34 cellular contexts compared by ENCODE assay signal in genomic region chr3:64651286-64651685, GRCh38. TPM values are rescaled to one million over a fixed set of nuclear protein-coding genes. Genes with fewer than 3 reads are reported as not detected.
DNase-seq lines count a peak whose midpoint lies in the region; ATAC-seq and TF ChIP-seq lines count a peak whose summit lies in the region.
"Had no signal": no experiment of that assay in that cellular context is flagged by ENCODE, and none has a peak within 500 bp of the region (broad histone marks: within the 10 kb centered on the region; RNA-seq: fewer than 3 reads in every experiment).

No MANE protein-coding gene starts in this region.

- peaks cover 19% of the 10 kb centered on the region for H3K4me1 Mint-ChIP-seq in neural progenitor cell
- H3K4me1 Mint-ChIP-seq: central memory CD8-positive, alpha-beta T cell; immature natural killer cell; naive thymus-derived CD8-positive, alpha-beta T cell; stimulated activated memory B cell treated with anti-CD40 and anti-IgM and Interleukin-4, amounts not matched to agents 10 μg/mL and 1 μg/mL and 100 μg/mL, for 72 hours; T-helper 17 cell had no signal

- H3K27ac Mint-ChIP-seq in neural progenitor cell, result no peak overlapping the region
- H3K27ac Mint-ChIP-seq: activated CD8-positive, alpha-beta T cell treated with anti-CD3 and anti-CD28 coated beads for 36 hours; activated naive CD8-positive, alpha-beta T cell; activated T-helper 2 cell treated with anti-CD3 and anti-CD28 coated beads, Interferon-gamma antibody, Interleukin-2, Interleukin-4, amounts not matched to agents 10 μg/mL and 5 μg/mL and 100 μg/mL, durations not matched to agents 14 hours and 24 hours and 36 hours; immature natural killer cell; mesothelial cell of epicardium; naive thymus-derived CD8-positive, alpha-beta T cell; stimulated activated memory B cell treated with anti-CD40 and anti-IgM and Interleukin-4, amounts not matched to agents 10 μg/mL and 1 μg/mL and 100 μg/mL, for 72 hours; T-helper 17 cell had no signal

- H3F3A ChIP-seq in GM23248 (ENCODE audit: insufficient read depth), result peaks cover 27% of the 10 kb centered on the region
- peaks cover 22% of the 10 kb centered on the region for H3F3A ChIP-seq in neural progenitor cell (ENCODE audit: low read depth)

- 92 to 96% methylated on average over 3 of the region's 3 CpGs for WGBS in GM23248 (ENCODE audit: low coverage in 1 of 2, low lambda C conversion rate in 2 of 2, missing lambda C conversion rate in 2 of 2), 2 experiments

- no peaks in the 10 kb centered on the region for H3K79me2 ChIP-seq in GM23248 (ENCODE audit: insufficient read depth)
- H3K79me2 ChIP-seq in neural progenitor cell (ENCODE audit: low read depth), result no peaks in the 10 kb centered on the region

- H3K4me2 ChIP-seq in GM23248 (ENCODE audit: unreplicated experiment), result peak overlapping the region; percentile 43
- peak overlapping the region; percentile 23 for H3K4me2 ChIP-seq in neural progenitor cell
- H3K4me2 ChIP-seq: BLaER1 had no signal

- H3K27me3 ChIP-seq in GM23248 (replicated peaks; ENCODE audit: insufficient read depth), result no peaks in the 10 kb centered on the region
- no peaks in the 10 kb centered on the region for H3K27me3 ChIP-seq in neural progenitor cell
- H3K27me3 ChIP-seq: BLaER1, MG63, ovary, Peyer's patch, right atrium auricular region, suprapubic skin had no signal

- H4K20me1 ChIP-seq in GM23248 (ENCODE audit: insufficient read depth) (no peaks in the 10 kb centered on the region), neural progenitor cell (ENCODE audit: low read depth) (no peaks in the 10 kb centered on the region)
- H4K20me1 ChIP-seq: BLaER1 had no signal

- H3K36me3 ChIP-seq in GM23248 (ENCODE audit: low read depth) (no peaks in the 10 kb centered on the region), neural progenitor cell (peaks cover 6% of the 10 kb centered on the region)
- H3K36me3 ChIP-seq: BLaER1, MG63, ovary, Peyer's patch, suprapubic skin had no signal

- ATAC-seq in SK-N-SH treated with all-trans-retinoic acid at 6 μM for 48 hours (peak; percentile 30), HG03354 (IDR thresholded peaks at IDR 0.05; ENCODE audit: poor library complexity, severe bottlenecking, unreplicated experiment) (no peak), GM19351 (IDR thresholded peaks at IDR 0.05; ENCODE audit: unreplicated experiment) (no peak)
- ATAC-seq: activated CD8-positive, alpha-beta T cell treated with anti-CD3 and anti-CD28 coated beads for 36 hours; naive thymus-derived CD8-positive, alpha-beta T cell; stimulated activated memory B cell treated with anti-CD40 and anti-IgM and Interleukin-4, amounts not matched to agents 10 μg/mL and 1 μg/mL and 100 μg/mL, for 72 hours; T-helper 17 cell had no signal

- peak; percentile 16 for TF ChIP-seq CTCF in epithelial cell of proximal tubule (conservative IDR thresholded peaks at IDR 0.05; ENCODE audit: low read depth, low read length)
- TF ChIP-seq CTCF in neural progenitor cell (IDR thresholded peaks at IDR 0.05), result no peak

- H3K9ac ChIP-seq in GM23248 (no peak overlapping the region), neural progenitor cell (no peak overlapping the region)
- H3K9ac ChIP-seq: BLaER1 had no signal

- no peak overlapping the region; the same call in 1 of the 2 replicates for H2AFZ ChIP-seq in GM23248
- no peak overlapping the region for H2AFZ ChIP-seq in neural progenitor cell (replicated peaks)

- H3K4me3 Mint-ChIP-seq in neural progenitor cell, result no peak overlapping the region
- H3K4me3 Mint-ChIP-seq: activated CD8-positive, alpha-beta T cell treated with anti-CD3 and anti-CD28 coated beads for 36 hours; activated naive CD8-positive, alpha-beta T cell; central memory CD8-positive, alpha-beta T cell; immature natural killer cell; mesothelial cell of epicardium; naive thymus-derived CD8-positive, alpha-beta T cell; stimulated activated memory B cell treated with anti-CD40 and anti-IgM and Interleukin-4, amounts not matched to agents 10 μg/mL and 1 μg/mL and 100 μg/mL, for 72 hours; T-helper 17 cell had no signal

- H3K9me2 ChIP-seq in GM23248 (ENCODE audit: insufficient read depth), result no peaks in the 10 kb centered on the region

- H3K4me1 ChIP-seq in GM23248 (ENCODE audit: insufficient read depth) (peaks cover 24% of the 10 kb centered on the region), neural progenitor cell (peaks cover 39% of the 10 kb centered on the region)
- H3K4me1 ChIP-seq: BLaER1, Peyer's patch had no signal

- H3K9me3 ChIP-seq in GM23248 (ENCODE audit: low read depth), result no peaks in the 10 kb centered on the region
- no peaks in the 10 kb centered on the region for H3K9me3 ChIP-seq in neural progenitor cell (ENCODE audit: low read depth)
- H3K9me3 ChIP-seq: BLaER1, MG63, ovary, Peyer's patch, right atrium auricular region, suprapubic skin had no signal

- no peaks in the 10 kb centered on the region for H3K9me3 Mint-ChIP-seq in neural progenitor cell
- H3K9me3 Mint-ChIP-seq: activated CD8-positive, alpha-beta T cell treated with anti-CD3 and anti-CD28 coated beads for 36 hours; activated T-helper 2 cell treated with anti-CD3 and anti-CD28 coated beads, Interferon-gamma antibody, Interleukin-2, Interleukin-4, amounts not matched to agents 10 μg/mL and 5 μg/mL and 100 μg/mL, durations not matched to agents 14 hours and 24 hours and 36 hours; central memory CD8-positive, alpha-beta T cell; mesothelial cell of epicardium; stimulated activated memory B cell treated with anti-CD40 and anti-IgM and Interleukin-4, amounts not matched to agents 10 μg/mL and 1 μg/mL and 100 μg/mL, for 72 hours had no signal

- H3K27me3 Mint-ChIP-seq in neural progenitor cell (ENCODE audit: insufficient read depth, low read depth), result no peaks in the 10 kb centered on the region
- H3K27me3 Mint-ChIP-seq: activated CD8-positive, alpha-beta T cell treated with anti-CD3 and anti-CD28 coated beads for 36 hours; activated naive CD8-positive, alpha-beta T cell; central memory CD8-positive, alpha-beta T cell; naive thymus-derived CD8-positive, alpha-beta T cell; stimulated activated memory B cell treated with anti-CD40 and anti-IgM and Interleukin-4, amounts not matched to agents 10 μg/mL and 1 μg/mL and 100 μg/mL, for 72 hours; T-helper 17 cell had no signal

- in situ Hi-C loops in GM23248 (cut with MboI), result no loop called here

- H3K4me3 ChIP-seq in GM23248, result no peak overlapping the region
- no peak overlapping the region for H3K4me3 ChIP-seq in epithelial cell of proximal tubule (ENCODE audit: low read depth, low read length)
- H3K4me3 ChIP-seq in neural progenitor cell, result no peak overlapping the region
- H3K4me3 ChIP-seq: BLaER1, MG63, ovary, Peyer's patch, right atrium auricular region, suprapubic skin had no signal

- DNase-seq in GM23248 (peak; percentile 6), epithelial cell of proximal tubule (ENCODE audit: low read depth) (no peak), neural progenitor cell (ENCODE audit: low spot score) (no peak), dedifferentiated amniotic fluid mesenchymal stem cell (ENCODE audit: extremely low spot score) (no peak), NCI-H1436 treated with DMSO at 0.1 percent for 48 hours (lab: John Stamatoyannopoulos, UW) (no peak)
- DNase-seq: activated CD4-positive, alpha-beta T cell treated with anti-CD3 and anti-CD28 coated beads for 1 hour; activated CD8-positive, alpha-beta T cell treated with anti-CD3 and anti-CD28 coated beads for 36 hours; anterior cingulate cortex; erythroblast; foreskin melanocyte; H7; hippocampal formation; immature natural killer cell; KBM-7; naive thymus-derived CD8-positive, alpha-beta T cell; NCI-H2081; NCI-H2227 treated with DMSO at 0.1 percent for 48 hours; NCI-H526 treated with DMSO at 0.1 percent for 48 hours; ovary; Peyer's patch; stimulated activated CD4-positive, alpha-beta T cell treated with anti-CD3 and anti-CD28 coated beads, Interleukin-4, amount 100 ng/mL, for 4 hours; T-helper 17 cell had no signal

- H3K36me3 Mint-ChIP-seq in neural progenitor cell, result peaks cover 61% of the 10 kb centered on the region
- H3K36me3 Mint-ChIP-seq: activated naive CD8-positive, alpha-beta T cell; immature natural killer cell; naive thymus-derived CD8-positive, alpha-beta T cell; stimulated activated memory B cell treated with anti-CD40 and anti-IgM and Interleukin-4, amounts not matched to agents 10 μg/mL and 1 μg/mL and 100 μg/mL, for 72 hours had no signal

- H3K27ac ChIP-seq in GM23248 (peak overlapping the region; percentile 45), neural progenitor cell (no peak overlapping the region)
- H3K27ac ChIP-seq: BLaER1, Peyer's patch, right atrium auricular region, suprapubic skin had no signal

TF ChIP-seq in SK-N-SH treated with all-trans-retinoic acid at 6 μM for 48 hours, 23 proteins besides CTCF, POLR2A, EP300 and RAD21 (continues in another document):
- TF ChIP-seq TSHZ2 (CRISPR knock-in tag; IDR thresholded peaks at IDR 0.05) (no peak), TOX (CRISPR knock-in tag; IDR thresholded peaks at IDR 0.05; ENCODE audit: borderline replicate concordance) (no peak), ARNTL (CRISPR knock-in tag; IDR thresholded peaks at IDR 0.05; ENCODE audit: borderline replicate concordance, low read depth) (no peak), ZNF565 (CRISPR knock-in tag; conservative IDR thresholded peaks at IDR 0.05; ENCODE audit: low read depth) (no peak), TCF4 (CRISPR knock-in tag; IDR thresholded peaks at IDR 0.05; ENCODE audit: borderline replicate concordance) (no peak)

RNA-seq across cellular contexts. Expression of gene ADAMTS9, which starts 36.5 kb away (rescaled TPM):
- total RNA-seq in GM23248 (2014; rRNA removed; shearing (Covaris generic)), result 1.3 and 1.5 TPM in 2 replicates
- polyA plus RNA-seq in GM23248 (2016; fragmentation: Nextera tagmentation; extraction: Ambion mirVana), result 0.68 and 0.75 TPM in 2 replicates
- total RNA-seq in epithelial cell of proximal tubule, result 16.9 and 92.7 TPM in 2 replicates
- total RNA-seq in neural progenitor cell (ENCODE audit: low replicate concordance), result 32.1 and 47.7 TPM in 2 replicates
- total RNA-seq: activated CD8-positive, alpha-beta T cell treated with anti-CD3 and anti-CD28 coated beads for 36 hours; activated T-helper 2 cell treated with anti-CD3 and anti-CD28 coated beads, Interferon-gamma antibody, Interleukin-2, Interleukin-4, amounts not matched to agents 10 μg/mL and 5 μg/mL and 100 μg/mL, durations not matched to agents 14 hours and 24 hours and 36 hours; naive thymus-derived CD8-positive, alpha-beta T cell; T-helper 17 cell had no signal
- polyA plus RNA-seq: immature natural killer cell; naive thymus-derived CD8-positive, alpha-beta T cell had no signal
